In genomic region chr6:73309534-73309783, GRCh38 we compare ENCODE assay signal across 8 cellular contexts. TPM values are rescaled to one million over a fixed set of nuclear protein-coding genes. Genes with fewer than 3 reads are reported as not detected.
DNase-seq lines count a peak whose midpoint lies in the region; ATAC-seq and TF ChIP-seq lines count a peak whose summit lies in the region.

No MANE protein-coding gene starts in this region.

- TF ChIP-seq CTCF in MCF 10A (IDR thresholded peaks at IDR 0.05; ENCODE audit: unreplicated experiment) (no peak), mesothelial cell of epicardium (IDR thresholded peaks at IDR 0.05; ENCODE audit: unreplicated experiment) (no peak)

- H3K27me3 Mint-ChIP-seq in MCF 10A (ENCODE audit: insufficient read depth, unreplicated experiment) (no peaks in the 10 kb centered on the region), mesothelial cell of epicardium (ENCODE audit: low read depth) (no peaks in the 10 kb centered on the region)

- H3K9me3 Mint-ChIP-seq in MCF 10A (ENCODE audit: unreplicated experiment) (no peaks in the 10 kb centered on the region), mesothelial cell of epicardium (peaks cover 20% of the 10 kb centered on the region)

- H3K27ac Mint-ChIP-seq in MCF 10A (ENCODE audit: low read depth, unreplicated experiment) (peak overlapping the region; percentile 92), mesothelial cell of epicardium (peak overlapping the region; percentile 96)

- H3K4me1 ChIP-seq in ES-I3 (ENCODE audit: insufficient read depth, low read length), result no peaks in the 10 kb centered on the region

- intact Hi-C loops in MCF 10A (cut with micrococcal nuclease), result no loop called here

- BruUV-seq in MCF 10A (replicated peaks; lab: Mats Ljungman, UMichigan), result TSS peak; percentile 67

- H3K9ac ChIP-seq in ES-I3 (ENCODE audit: low read depth, low read length), result peak overlapping the region; percentile 91

- H3K36me3 ChIP-seq in ES-I3 (ENCODE audit: insufficient read depth, low read length), result no peaks in the 10 kb centered on the region

- H3K36me3 Mint-ChIP-seq in MCF 10A (ENCODE audit: insufficient read depth, unreplicated experiment) (peaks cover 5% of the 10 kb centered on the region), mesothelial cell of epicardium (peaks cover 30% of the 10 kb centered on the region)

- DNase-seq in MCF 10A (ENCODE audit: unreplicated experiment) (no peak), mesothelial cell of epicardium (ENCODE audit: low spot score in 2 of 2, unreplicated experiment in 2 of 2) (no peak), globus pallidus (ENCODE audit: low spot score) (no peak), RKO (ENCODE audit: low spot score) (no peak), NCI-H1092 treated with DMSO at 0.1 percent for 48 hours (lab: John Stamatoyannopoulos, UW) (no peak), SHP77 (lab: John Stamatoyannopoulos, UW) (no peak)

- H3K4me1 Mint-ChIP-seq in MCF 10A (ENCODE audit: insufficient read depth, unreplicated experiment) (peaks cover 4% of the 10 kb centered on the region), mesothelial cell of epicardium (peaks cover 35% of the 10 kb centered on the region)

- peak; percentile 26 for ATAC-seq in HG03280 (IDR thresholded peaks at IDR 0.05; ENCODE audit: unreplicated experiment)

- no peaks in the 10 kb centered on the region for H3K9me3 ChIP-seq in ES-I3 (ENCODE audit: control insufficient read depth, insufficient read depth, low read length)

- POLR2A ChIA-PET in MCF 10A (lab: Yijun Ruan, JAX), result interaction anchor here (0.7 to 1.8 kb wide), 9 partner anchors 17 to 714 kb away, joined by 3 to 6 read pairs (median 3); partner anchors contain the start of genes CGAS and SLC17A5

- H3K4me3 Mint-ChIP-seq in MCF 10A (ENCODE audit: unreplicated experiment) (peak overlapping the region; percentile 98), mesothelial cell of epicardium (peak overlapping the region; percentile 96)

- CTCF ChIA-PET in MCF 10A (lab: Yijun Ruan, JAX), result interaction anchor here (0.5 to 1.9 kb wide), 15 partner anchors 14 to 925 kb away, joined by 3 to 11 read pairs (median 4); no protein-coding TSS in a partner anchor

RNA-seq across cellular contexts. Expression of gene DPPA5, which starts 44.6 kb away (rescaled TPM):
- total RNA-seq in MCF 10A (2022) (not detected in 2 replicates), mesothelial cell of epicardium (not detected in 3 replicates)

RNA-seq across cellular contexts. Expression of gene KHDC1, which starts 46.5 kb away (rescaled TPM):
- total RNA-seq in MCF 10A (2022), result 1.3 and 2.6 TPM in 2 replicates
- 9.5 to 10.2 TPM (median 10.2 TPM) in 3 replicates for total RNA-seq in mesothelial cell of epicardium

RNA-seq across cellular contexts. Expression of gene KHDC3L, which starts 53.0 kb away (rescaled TPM):
- not detected in 2 replicates for total RNA-seq in MCF 10A (2022)
- 0.27 TPM in 1 of 3 replicates, not detected in the others for total RNA-seq in mesothelial cell of epicardium
